ENCODE assay signal across 9 cellular contexts in genomic region chr19:56193981-56194380, GRCh38. TPM values are rescaled to one million over a fixed set of nuclear protein-coding genes. Genes with fewer than 3 reads are reported as not detected.
"Had no signal": no experiment of that assay in that cellular context is flagged by ENCODE, and none has a peak within 500 bp of the region (broad histone marks: within the 10 kb centered on the region; RNA-seq: fewer than 3 reads in every experiment).

No MANE protein-coding gene starts in this region.

- ATAC-seq: GM12878 had no signal

- DNase-seq: GDM1, GF-D8 had no signal

- H3K4me3 ChIP-seq: GM12878 had no signal

- FAIRE-seq: G401.6, GM12878, GM12891, GM12892, GM18507, GM19239 had no signal

RNA-seq across cellular contexts. Expression of gene ZSCAN5B, which starts 3.6 kb away (rescaled TPM):
- total RNA-seq: G401, GM12878 had no signal

RNA-seq across cellular contexts. Expression of gene ZSCAN5C, which starts 8.1 kb away (rescaled TPM):
- total RNA-seq: G401, GM12878 had no signal

RNA-seq across cellular contexts. Expression of gene GALP, which starts 18.2 kb away (rescaled TPM):
- total RNA-seq: G401, GM12878 had no signal
